In the genomic region with DNA sequence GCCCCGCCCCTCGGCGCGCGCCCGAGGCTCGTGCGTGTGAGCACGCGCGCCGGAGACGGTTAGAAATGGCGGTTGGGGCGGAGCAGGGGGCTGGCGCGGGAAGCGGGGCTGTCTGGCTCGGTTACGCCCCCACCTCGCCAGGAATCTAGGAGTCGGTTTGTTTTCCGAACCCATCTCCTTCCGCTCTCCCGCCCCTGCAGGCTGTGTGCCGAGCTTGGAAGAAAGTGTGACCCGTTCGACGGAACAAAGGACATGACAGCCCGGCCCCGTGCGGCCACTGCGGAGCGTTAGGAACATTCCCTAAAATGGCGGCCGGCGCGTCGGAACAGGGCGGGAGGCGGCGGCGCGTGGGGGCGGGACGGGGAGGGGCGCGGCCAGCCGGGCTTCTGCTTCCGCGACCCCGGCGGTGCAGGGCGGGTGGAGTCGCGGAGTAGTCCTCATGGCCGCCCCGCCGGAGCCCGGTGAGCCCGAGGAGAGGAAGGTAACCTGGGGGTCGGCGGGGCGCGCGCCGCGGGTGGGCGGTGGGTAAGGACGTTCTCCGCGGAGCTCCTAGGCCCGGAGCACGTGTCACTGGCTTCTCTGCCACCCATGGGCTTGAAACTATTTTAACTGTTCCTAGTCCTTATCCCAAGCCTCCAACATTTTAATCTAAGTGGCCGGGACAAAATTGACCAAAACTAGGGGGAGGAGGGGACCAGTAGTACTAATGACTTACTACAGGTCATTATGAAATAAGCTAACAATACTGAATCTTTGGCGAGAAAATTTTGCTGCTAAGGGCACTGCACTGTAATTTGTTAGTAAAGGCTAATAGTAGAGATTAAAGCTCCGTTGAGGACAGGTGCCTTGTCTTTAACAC, we compare ENCODE assay signal across 1 cellular context.
TF ChIP-seq lines count a peak whose summit lies in the region.

A gene with protein sequence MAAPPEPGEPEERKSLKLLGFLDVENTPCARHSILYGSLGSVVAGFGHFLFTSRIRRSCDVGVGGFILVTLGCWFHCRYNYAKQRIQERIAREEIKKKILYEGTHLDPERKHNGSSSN (plus strand): TSS at position 383 of the 859 bp plus-strand sequence. CDS start 57 bp downstream, at position 440.

TF ChIP-seq in K562, 482 proteins besides CTCF, POLR2A, EP300 and RAD21 (continued from another document and continues in another):
- TF ChIP-seq, protein P1, sequence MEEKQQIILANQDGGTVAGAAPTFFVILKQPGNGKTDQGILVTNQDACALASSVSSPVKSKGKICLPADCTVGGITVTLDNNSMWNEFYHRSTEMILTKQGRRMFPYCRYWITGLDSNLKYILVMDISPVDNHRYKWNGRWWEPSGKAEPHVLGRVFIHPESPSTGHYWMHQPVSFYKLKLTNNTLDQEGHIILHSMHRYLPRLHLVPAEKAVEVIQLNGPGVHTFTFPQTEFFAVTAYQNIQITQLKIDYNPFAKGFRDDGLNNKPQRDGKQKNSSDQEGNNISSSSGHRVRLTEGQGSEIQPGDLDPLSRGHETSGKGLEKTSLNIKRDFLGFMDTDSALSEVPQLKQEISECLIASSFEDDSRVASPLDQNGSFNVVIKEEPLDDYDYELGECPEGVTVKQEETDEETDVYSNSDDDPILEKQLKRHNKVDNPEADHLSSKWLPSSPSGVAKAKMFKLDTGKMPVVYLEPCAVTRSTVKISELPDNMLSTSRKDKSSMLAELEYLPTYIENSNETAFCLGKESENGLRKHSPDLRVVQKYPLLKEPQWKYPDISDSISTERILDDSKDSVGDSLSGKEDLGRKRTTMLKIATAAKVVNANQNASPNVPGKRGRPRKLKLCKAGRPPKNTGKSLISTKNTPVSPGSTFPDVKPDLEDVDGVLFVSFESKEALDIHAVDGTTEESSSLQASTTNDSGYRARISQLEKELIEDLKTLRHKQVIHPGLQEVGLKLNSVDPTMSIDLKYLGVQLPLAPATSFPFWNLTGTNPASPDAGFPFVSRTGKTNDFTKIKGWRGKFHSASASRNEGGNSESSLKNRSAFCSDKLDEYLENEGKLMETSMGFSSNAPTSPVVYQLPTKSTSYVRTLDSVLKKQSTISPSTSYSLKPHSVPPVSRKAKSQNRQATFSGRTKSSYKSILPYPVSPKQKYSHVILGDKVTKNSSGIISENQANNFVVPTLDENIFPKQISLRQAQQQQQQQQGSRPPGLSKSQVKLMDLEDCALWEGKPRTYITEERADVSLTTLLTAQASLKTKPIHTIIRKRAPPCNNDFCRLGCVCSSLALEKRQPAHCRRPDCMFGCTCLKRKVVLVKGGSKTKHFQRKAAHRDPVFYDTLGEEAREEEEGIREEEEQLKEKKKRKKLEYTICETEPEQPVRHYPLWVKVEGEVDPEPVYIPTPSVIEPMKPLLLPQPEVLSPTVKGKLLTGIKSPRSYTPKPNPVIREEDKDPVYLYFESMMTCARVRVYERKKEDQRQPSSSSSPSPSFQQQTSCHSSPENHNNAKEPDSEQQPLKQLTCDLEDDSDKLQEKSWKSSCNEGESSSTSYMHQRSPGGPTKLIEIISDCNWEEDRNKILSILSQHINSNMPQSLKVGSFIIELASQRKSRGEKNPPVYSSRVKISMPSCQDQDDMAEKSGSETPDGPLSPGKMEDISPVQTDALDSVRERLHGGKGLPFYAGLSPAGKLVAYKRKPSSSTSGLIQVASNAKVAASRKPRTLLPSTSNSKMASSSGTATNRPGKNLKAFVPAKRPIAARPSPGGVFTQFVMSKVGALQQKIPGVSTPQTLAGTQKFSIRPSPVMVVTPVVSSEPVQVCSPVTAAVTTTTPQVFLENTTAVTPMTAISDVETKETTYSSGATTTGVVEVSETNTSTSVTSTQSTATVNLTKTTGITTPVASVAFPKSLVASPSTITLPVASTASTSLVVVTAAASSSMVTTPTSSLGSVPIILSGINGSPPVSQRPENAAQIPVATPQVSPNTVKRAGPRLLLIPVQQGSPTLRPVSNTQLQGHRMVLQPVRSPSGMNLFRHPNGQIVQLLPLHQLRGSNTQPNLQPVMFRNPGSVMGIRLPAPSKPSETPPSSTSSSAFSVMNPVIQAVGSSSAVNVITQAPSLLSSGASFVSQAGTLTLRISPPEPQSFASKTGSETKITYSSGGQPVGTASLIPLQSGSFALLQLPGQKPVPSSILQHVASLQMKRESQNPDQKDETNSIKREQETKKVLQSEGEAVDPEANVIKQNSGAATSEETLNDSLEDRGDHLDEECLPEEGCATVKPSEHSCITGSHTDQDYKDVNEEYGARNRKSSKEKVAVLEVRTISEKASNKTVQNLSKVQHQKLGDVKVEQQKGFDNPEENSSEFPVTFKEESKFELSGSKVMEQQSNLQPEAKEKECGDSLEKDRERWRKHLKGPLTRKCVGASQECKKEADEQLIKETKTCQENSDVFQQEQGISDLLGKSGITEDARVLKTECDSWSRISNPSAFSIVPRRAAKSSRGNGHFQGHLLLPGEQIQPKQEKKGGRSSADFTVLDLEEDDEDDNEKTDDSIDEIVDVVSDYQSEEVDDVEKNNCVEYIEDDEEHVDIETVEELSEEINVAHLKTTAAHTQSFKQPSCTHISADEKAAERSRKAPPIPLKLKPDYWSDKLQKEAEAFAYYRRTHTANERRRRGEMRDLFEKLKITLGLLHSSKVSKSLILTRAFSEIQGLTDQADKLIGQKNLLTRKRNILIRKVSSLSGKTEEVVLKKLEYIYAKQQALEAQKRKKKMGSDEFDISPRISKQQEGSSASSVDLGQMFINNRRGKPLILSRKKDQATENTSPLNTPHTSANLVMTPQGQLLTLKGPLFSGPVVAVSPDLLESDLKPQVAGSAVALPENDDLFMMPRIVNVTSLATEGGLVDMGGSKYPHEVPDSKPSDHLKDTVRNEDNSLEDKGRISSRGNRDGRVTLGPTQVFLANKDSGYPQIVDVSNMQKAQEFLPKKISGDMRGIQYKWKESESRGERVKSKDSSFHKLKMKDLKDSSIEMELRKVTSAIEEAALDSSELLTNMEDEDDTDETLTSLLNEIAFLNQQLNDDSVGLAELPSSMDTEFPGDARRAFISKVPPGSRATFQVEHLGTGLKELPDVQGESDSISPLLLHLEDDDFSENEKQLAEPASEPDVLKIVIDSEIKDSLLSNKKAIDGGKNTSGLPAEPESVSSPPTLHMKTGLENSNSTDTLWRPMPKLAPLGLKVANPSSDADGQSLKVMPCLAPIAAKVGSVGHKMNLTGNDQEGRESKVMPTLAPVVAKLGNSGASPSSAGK (IDR thresholded peaks at IDR 0.05), result no peak
- TF ChIP-seq ZNF551 (CRISPR knock-in tag; IDR thresholded peaks at IDR 0.05) (no peak), NFRKB (IDR thresholded peaks at IDR 0.05; ENCODE audit: low read depth) (peak; percentile 6), U2AF1 (optimal IDR thresholded peaks at IDR 0.05; ENCODE audit: low read depth, low read length) (no peak), HIVEP1 (CRISPR knock-in tag; IDR thresholded peaks at IDR 0.05) (no peak; the same call in 1 of the 2 replicates), SOX6 (IDR thresholded peaks at IDR 0.05) (no peak), ZNF324 (CRISPR knock-in tag; IDR thresholded peaks at IDR 0.05) (no peak), HDAC6 (IDR thresholded peaks at IDR 0.05; ENCODE audit: low read depth, low read length) (no peak), GTF2E2 (tag; IDR thresholded peaks at IDR 0.05) (0 out of 2 replicates have a peak, but pooled peaks have one; percentile 15), HMGN3 (IDR thresholded peaks at IDR 0.05; ENCODE audit: borderline replicate concordance, extremely low read depth, insufficient read length, low read depth, low read length) (peak; percentile 45), SREBF1 (IDR thresholded peaks at IDR 0.05; ENCODE audit: borderline replicate concordance, low read depth, low read length) (no peak), POU5F1 (IDR thresholded peaks at IDR 0.05; ENCODE audit: borderline replicate concordance, low read depth, low read length, partially characterized antibody) (no peak), ATF1 (CRISPR knock-in tag; IDR thresholded peaks at IDR 0.05) (no peak), ATF1 (tag; IDR thresholded peaks at IDR 0.05) (no peak), ZC3H4 (CRISPR knock-in tag; IDR thresholded peaks at IDR 0.05; ENCODE audit: borderline replicate concordance) (no peak), SMC3 (conservative IDR thresholded peaks at IDR 0.05; ENCODE audit: insufficient read depth, low read depth, low read length) (no peak), RBM34 (IDR thresholded peaks at IDR 0.05; ENCODE audit: borderline replicate concordance, insufficient read depth, low read length) (no peak), ASH1L (IDR thresholded peaks at IDR 0.05; ENCODE audit: borderline replicate concordance, low read depth, partially characterized antibody) (no peak), ZSCAN32 (CRISPR knock-in tag; IDR thresholded peaks at IDR 0.05) (0 out of 2 replicates have a peak, but pooled peaks have one; percentile 46), THRAP3 (IDR thresholded peaks at IDR 0.05; ENCODE audit: borderline replicate concordance) (no peak)
- TF ChIP-seq, protein P2, sequence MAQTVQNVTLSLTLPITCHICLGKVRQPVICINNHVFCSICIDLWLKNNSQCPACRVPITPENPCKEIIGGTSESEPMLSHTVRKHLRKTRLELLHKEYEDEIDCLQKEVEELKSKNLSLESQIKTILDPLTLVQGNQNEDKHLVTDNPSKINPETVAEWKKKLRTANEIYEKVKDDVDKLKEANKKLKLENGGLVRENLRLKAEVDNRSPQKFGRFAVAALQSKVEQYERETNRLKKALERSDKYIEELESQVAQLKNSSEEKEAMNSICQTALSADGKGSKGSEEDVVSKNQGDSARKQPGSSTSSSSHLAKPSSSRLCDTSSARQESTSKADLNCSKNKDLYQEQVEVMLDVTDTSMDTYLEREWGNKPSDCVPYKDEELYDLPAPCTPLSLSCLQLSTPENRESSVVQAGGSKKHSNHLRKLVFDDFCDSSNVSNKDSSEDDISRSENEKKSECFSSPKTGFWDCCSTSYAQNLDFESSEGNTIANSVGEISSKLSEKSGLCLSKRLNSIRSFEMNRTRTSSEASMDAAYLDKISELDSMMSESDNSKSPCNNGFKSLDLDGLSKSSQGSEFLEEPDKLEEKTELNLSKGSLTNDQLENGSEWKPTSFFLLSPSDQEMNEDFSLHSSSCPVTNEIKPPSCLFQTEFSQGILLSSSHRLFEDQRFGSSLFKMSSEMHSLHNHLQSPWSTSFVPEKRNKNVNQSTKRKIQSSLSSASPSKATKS (CRISPR knock-in tag; IDR thresholded peaks at IDR 0.05), result 0 out of 2 replicates have a peak, but pooled peaks have one; percentile 61
- TF ChIP-seq, protein P3, sequence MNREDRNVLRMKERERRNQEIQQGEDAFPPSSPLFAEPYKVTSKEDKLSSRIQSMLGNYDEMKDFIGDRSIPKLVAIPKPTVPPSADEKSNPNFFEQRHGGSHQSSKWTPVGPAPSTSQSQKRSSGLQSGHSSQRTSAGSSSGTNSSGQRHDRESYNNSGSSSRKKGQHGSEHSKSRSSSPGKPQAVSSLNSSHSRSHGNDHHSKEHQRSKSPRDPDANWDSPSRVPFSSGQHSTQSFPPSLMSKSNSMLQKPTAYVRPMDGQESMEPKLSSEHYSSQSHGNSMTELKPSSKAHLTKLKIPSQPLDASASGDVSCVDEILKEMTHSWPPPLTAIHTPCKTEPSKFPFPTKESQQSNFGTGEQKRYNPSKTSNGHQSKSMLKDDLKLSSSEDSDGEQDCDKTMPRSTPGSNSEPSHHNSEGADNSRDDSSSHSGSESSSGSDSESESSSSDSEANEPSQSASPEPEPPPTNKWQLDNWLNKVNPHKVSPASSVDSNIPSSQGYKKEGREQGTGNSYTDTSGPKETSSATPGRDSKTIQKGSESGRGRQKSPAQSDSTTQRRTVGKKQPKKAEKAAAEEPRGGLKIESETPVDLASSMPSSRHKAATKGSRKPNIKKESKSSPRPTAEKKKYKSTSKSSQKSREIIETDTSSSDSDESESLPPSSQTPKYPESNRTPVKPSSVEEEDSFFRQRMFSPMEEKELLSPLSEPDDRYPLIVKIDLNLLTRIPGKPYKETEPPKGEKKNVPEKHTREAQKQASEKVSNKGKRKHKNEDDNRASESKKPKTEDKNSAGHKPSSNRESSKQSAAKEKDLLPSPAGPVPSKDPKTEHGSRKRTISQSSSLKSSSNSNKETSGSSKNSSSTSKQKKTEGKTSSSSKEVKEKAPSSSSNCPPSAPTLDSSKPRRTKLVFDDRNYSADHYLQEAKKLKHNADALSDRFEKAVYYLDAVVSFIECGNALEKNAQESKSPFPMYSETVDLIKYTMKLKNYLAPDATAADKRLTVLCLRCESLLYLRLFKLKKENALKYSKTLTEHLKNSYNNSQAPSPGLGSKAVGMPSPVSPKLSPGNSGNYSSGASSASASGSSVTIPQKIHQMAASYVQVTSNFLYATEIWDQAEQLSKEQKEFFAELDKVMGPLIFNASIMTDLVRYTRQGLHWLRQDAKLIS (CRISPR knock-in tag; IDR thresholded peaks at IDR 0.05), result 0 out of 2 replicates have a peak, but pooled peaks have one; percentile 19
- TF ChIP-seq, protein P4, sequence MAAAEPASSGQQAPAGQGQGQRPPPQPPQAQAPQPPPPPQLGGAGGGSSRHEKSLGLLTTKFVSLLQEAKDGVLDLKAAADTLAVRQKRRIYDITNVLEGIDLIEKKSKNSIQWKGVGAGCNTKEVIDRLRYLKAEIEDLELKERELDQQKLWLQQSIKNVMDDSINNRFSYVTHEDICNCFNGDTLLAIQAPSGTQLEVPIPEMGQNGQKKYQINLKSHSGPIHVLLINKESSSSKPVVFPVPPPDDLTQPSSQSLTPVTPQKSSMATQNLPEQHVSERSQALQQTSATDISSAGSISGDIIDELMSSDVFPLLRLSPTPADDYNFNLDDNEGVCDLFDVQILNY (CRISPR knock-in tag; IDR thresholded peaks at IDR 0.05), result no peak; the same call in 1 of the 2 replicates
- TF ChIP-seq, protein P5, sequence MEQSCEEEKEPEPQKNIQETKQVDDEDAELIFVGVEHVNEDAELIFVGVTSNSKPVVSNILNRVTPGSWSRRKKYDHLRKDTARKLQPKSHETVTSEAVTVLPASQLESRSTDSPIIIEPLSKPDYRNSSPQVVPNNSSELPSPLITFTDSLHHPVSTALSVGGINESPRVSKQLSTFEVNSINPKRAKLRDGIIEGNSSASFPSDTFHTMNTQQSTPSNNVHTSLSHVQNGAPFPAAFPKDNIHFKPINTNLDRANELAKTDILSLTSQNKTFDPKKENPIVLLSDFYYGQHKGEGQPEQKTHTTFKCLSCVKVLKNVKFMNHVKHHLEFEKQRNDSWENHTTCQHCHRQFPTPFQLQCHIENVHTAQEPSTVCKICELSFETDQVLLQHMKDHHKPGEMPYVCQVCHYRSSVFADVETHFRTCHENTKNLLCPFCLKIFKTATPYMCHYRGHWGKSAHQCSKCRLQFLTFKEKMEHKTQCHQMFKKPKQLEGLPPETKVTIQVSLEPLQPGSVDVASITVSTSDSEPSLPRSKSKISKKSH (CRISPR knock-in tag; IDR thresholded peaks at IDR 0.05), result 0 out of 2 replicates have a peak, but pooled peaks have one; percentile 39
- TF ChIP-seq, protein P6, sequence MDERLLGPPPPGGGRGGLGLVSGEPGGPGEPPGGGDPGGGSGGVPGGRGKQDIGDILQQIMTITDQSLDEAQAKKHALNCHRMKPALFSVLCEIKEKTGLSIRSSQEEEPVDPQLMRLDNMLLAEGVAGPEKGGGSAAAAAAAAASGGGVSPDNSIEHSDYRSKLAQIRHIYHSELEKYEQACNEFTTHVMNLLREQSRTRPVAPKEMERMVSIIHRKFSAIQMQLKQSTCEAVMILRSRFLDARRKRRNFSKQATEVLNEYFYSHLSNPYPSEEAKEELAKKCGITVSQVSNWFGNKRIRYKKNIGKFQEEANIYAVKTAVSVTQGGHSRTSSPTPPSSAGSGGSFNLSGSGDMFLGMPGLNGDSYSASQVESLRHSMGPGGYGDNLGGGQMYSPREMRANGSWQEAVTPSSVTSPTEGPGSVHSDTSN (CRISPR knock-in tag; IDR thresholded peaks at IDR 0.05; ENCODE audit: low read depth), result no peak
- TF ChIP-seq, protein P6 (tag; conservative IDR thresholded peaks at IDR 0.05; ENCODE audit: low read depth), result no peak
